ENCODE assay signal across 21 cellular contexts in the genomic region with DNA sequence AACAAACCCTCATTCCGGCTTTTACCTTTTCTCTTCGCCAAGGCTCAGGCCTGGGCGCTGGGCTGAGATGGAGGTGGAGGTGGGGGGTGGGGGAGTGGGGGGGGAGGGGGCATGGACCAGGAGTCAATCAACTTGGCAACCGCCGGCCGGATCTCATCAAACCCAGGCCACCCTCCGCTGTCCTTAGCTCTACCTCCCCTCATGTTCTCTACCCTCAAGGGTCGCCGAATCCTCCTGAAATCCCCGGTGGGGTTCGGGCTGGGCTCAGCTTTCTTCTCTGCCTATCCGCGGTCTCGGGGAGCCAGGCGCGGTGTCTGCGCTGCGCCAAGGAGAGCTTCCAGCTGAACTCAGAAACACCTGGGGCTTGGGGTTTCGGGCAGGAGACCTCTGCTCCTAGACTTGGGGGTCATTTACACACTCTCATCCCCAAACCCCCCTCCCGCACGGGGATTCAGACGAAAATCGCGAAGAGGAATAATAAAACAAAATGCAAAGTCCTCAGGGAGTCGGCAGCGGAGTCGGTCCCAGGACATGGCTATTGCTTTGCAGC. TPM values are rescaled to one million over a fixed set of nuclear protein-coding genes. Genes with fewer than 3 reads are reported as not detected.
A peak's percentile ranks its signal among the peaks of the same experiment; 100 is the strongest.
DNase-seq lines count a peak whose midpoint lies in the region; ATAC-seq, FAIRE-seq and TF ChIP-seq lines count a peak whose summit lies in the region.
"Had no signal": no experiment of that assay in that cellular context is flagged by ENCODE, and none has a peak within 500 bp of the region (broad histone marks: within the 10 kb centered on the region; RNA-seq: fewer than 3 reads in every experiment).

No MANE protein-coding gene starts in this region.

- TF ChIP-seq RAD21 in H1 (IDR thresholded peaks at IDR 0.05 in 1 of 2, conservative IDR thresholded peaks at IDR 0.05 in 1 of 2; ENCODE audit: low read depth in 2 of 2, low read length in 2 of 2): no peak

- H3K23ac ChIP-seq in H9 (ENCODE audit: insufficient read length, low read depth, low read length) (no peak overlapping the region), H1 (ENCODE audit: insufficient read length) (no peak overlapping the region)

- H2BK15ac ChIP-seq in H9 (ENCODE audit: low read depth, low read length): no peak overlapping the region
- H2BK15ac ChIP-seq in H1 (ENCODE audit: low read length): no peak overlapping the region

- TF ChIP-seq CTCF in CD4-positive, alpha-beta T cell (IDR thresholded peaks at IDR 0.05): no peak
- TF ChIP-seq CTCF in H9 (conservative IDR thresholded peaks at IDR 0.05) (no peak), H1 (IDR thresholded peaks at IDR 0.05; ENCODE audit: control extremely low read depth in 1 of 3, insufficient read depth in 1 of 3, low read depth in 1 of 3, low read length in 3 of 3) (no peak)

- peaks cover 93% of the 10 kb centered on the region for H3K27me3 ChIP-seq in CD4-positive, alpha-beta T cell (ENCODE audit: control insufficient read depth, insufficient read depth, low read length)
- peaks cover 67% of the 10 kb centered on the region for H3K27me3 ChIP-seq in H9 (ENCODE audit: insufficient read depth, low read length)
- H3K27me3 ChIP-seq in H1 (replicated peaks in 1 of 4; ENCODE audit: control insufficient read depth in 3 of 4, extremely low read depth in 1 of 4, insufficient read depth in 3 of 4, low read length in 3 of 4): peaks cover 78 to 99% (median 91%) of the 10 kb centered on the region in 4 experiments
- H3K27me3 ChIP-seq in naive thymus-derived CD4-positive, alpha-beta T cell (ENCODE audit: control insufficient read depth in 2 of 2, insufficient read depth in 2 of 2, low read length in 2 of 2): peaks cover 11 to 41% of the 10 kb centered on the region in 2 donors
- H3K27me3 ChIP-seq: ovary had no signal

- no peak overlapping the region for H3K18ac ChIP-seq in H9 (ENCODE audit: insufficient read length, low read depth, low read length)
- no peak overlapping the region for H3K18ac ChIP-seq in H1 (ENCODE audit: extremely low read depth, low read length)

- H2BK20ac ChIP-seq in H9 (ENCODE audit: low read depth, low read length, poor library complexity, severe bottlenecking) (no peak overlapping the region), H1 (ENCODE audit: low read length) (no peak overlapping the region)

- H2AK5ac ChIP-seq in H9 (ENCODE audit: insufficient read length, low read length) (no peak overlapping the region), H1 (ENCODE audit: low read depth, low read length) (no peak overlapping the region)

- H3K27ac ChIP-seq in CD4-positive, alpha-beta T cell (ENCODE audit: low read depth, low read length): no peak overlapping the region
- H3K27ac ChIP-seq in H9 (ENCODE audit: insufficient read length, low read depth, low read length) (no peak overlapping the region), H1 (ENCODE audit: low read depth, low read length) (no peak overlapping the region)
- H3K27ac ChIP-seq in naive thymus-derived CD4-positive, alpha-beta T cell (ENCODE audit: low read depth, low read length): no peak overlapping the region
- H3K27ac ChIP-seq: colonic mucosa, ovary, SK-N-MC, spleen, VCaP had no signal

- no peak overlapping the region for H3K27ac Mint-ChIP-seq in CD4-positive, alpha-beta T cell
- no peak overlapping the region for H3K27ac Mint-ChIP-seq in H9
- H3K27ac Mint-ChIP-seq in naive thymus-derived CD4-positive, alpha-beta T cell: peak overlapping the region in 1 of 9 donors; percentile 54

- H3K23me2 ChIP-seq in H9 (ENCODE audit: insufficient read length, low read depth, low read length, poor library complexity, severe bottlenecking) (peaks cover 54% of the 10 kb centered on the region), H1 (ENCODE audit: low read depth, low read length) (peaks cover 27% of the 10 kb centered on the region)

- H3K4me1 ChIP-seq in H9 (ENCODE audit: insufficient read depth, low read length) (peaks cover 2% of the 10 kb centered on the region; the same call in 1 of the 2 replicates), H1 (replicated peaks in 1 of 4; ENCODE audit: control insufficient read depth in 3 of 4, insufficient read depth in 4 of 4, low read length in 3 of 4) (peaks cover 10 to 70% (median 48%) of the 10 kb centered on the region in 4 experiments)
- H3K4me1 ChIP-seq in naive thymus-derived CD4-positive, alpha-beta T cell (ENCODE audit: control insufficient read depth in 2 of 2, insufficient read depth in 2 of 2, low read length in 2 of 2): peaks cover 0 to 12% of the 10 kb centered on the region in 2 donors
- H3K4me1 ChIP-seq: BE2C, colonic mucosa had no signal

- no peak for FAIRE-seq in H1 (lab: Jason Lieb, UNC)

- no peaks in the 10 kb centered on the region for H3K9me3 Mint-ChIP-seq in CD4-positive, alpha-beta T cell
- peaks cover 0 to 2% of the 10 kb centered on the region in 2 experiments; a peak in 2 of 5 replicates for H3K9me3 Mint-ChIP-seq in H9
- H3K9me3 Mint-ChIP-seq in naive thymus-derived CD4-positive, alpha-beta T cell: peaks cover 0 to 3% (median 0%) of the 10 kb centered on the region in 11 donors

- ATAC-seq in CD4-positive, alpha-beta T cell (ENCODE audit: poor library complexity): no peak
- no peak for ATAC-seq in naive thymus-derived CD4-positive, alpha-beta T cell
- no peak for ATAC-seq in HG02623 (IDR thresholded peaks at IDR 0.05; ENCODE audit: unreplicated experiment)

- H3K9me3 ChIP-seq in CD4-positive, alpha-beta T cell (ENCODE audit: control insufficient read depth, low read length): no peaks in the 10 kb centered on the region
- H3K9me3 ChIP-seq in H9 (ENCODE audit: control insufficient read depth, low read depth, low read length) (no peaks in the 10 kb centered on the region), H1 (ENCODE audit: insufficient read depth in 2 of 2, low read depth in 1 of 2, low read length in 1 of 2) (no peaks in the 10 kb centered on the region; a peak in 1 of 4 replicates)
- no peaks in the 10 kb centered on the region for H3K9me3 ChIP-seq in naive thymus-derived CD4-positive, alpha-beta T cell (ENCODE audit: control insufficient read depth in 2 of 3, low read length in 3 of 3)
- H3K9me3 ChIP-seq: BE2C, colonic mucosa, ovary had no signal

- H2BK12ac ChIP-seq in H9 (ENCODE audit: insufficient read length, low read depth, low read length) (no peak overlapping the region), H1 (ENCODE audit: low read depth, low read length) (peak overlapping the region; percentile 89; the same call in 1 of the 2 replicates)

- H3T11ph ChIP-seq in H9 (ENCODE audit: low read length): no peak overlapping the region

- H4K8ac ChIP-seq in H9 (replicated peaks; ENCODE audit: insufficient read length, low read depth, low read length) (no peak overlapping the region), H1 (ENCODE audit: extremely low read depth, insufficient read depth, low read length) (no peak overlapping the region)

- H4K91ac ChIP-seq in H9 (ENCODE audit: insufficient read length, low read depth, low read length) (no peak overlapping the region), H1 (replicated peaks; ENCODE audit: insufficient read length, low read length) (no peak overlapping the region)

- peaks cover 0 to 10% (median 0%) of the 10 kb centered on the region in 4 experiments; a peak in 1 of 8 replicates for H3K36me3 ChIP-seq in H1 (ENCODE audit: control insufficient read depth in 2 of 4, insufficient read depth in 4 of 4, low read length in 3 of 4)
- H3K36me3 ChIP-seq in naive thymus-derived CD4-positive, alpha-beta T cell (ENCODE audit: control insufficient read depth in 2 of 3, insufficient read depth in 3 of 3, low read length in 3 of 3): no peaks in the 10 kb centered on the region
- H3K36me3 ChIP-seq: BE2C, colonic mucosa, ovary, spleen had no signal

- H2AFZ ChIP-seq in H9 (ENCODE audit: low read length) (no peak overlapping the region), H1 (ENCODE audit: low read length) (no peak overlapping the region)

- H2BK5ac ChIP-seq in H9 (ENCODE audit: insufficient read length, low read length) (no peak overlapping the region), H1 (ENCODE audit: low read depth, low read length) (no peak overlapping the region)

- H3K79me2 ChIP-seq in H9 (ENCODE audit: insufficient read depth, low read length) (no peaks in the 10 kb centered on the region), H1 (ENCODE audit: control insufficient read depth in 1 of 2, insufficient read depth in 2 of 2, low read length in 2 of 2) (no peaks in the 10 kb centered on the region)

- no CpG with 5 or more reads among the region's 27 CpGs for WGBS in H9 (ENCODE audit: extremely low coverage, insufficient read length, low lambda C conversion rate)
- 3% methylated on average over 21 of the region's 27 CpGs; no CpG with 5 or more reads in 1 of the 2 experiments for WGBS in H1 (ENCODE audit: extremely low coverage in 1 of 2, insufficient coverage in 1 of 2, insufficient read length in 1 of 2, insufficient replicate concordance in 2 of 2, low coverage in 1 of 2, low lambda C conversion rate in 2 of 2, missing lambda C conversion rate in 1 of 2), 2 experiments

- H3K56ac ChIP-seq in H9 (ENCODE audit: insufficient read length, low read depth, low read length): no peak overlapping the region
- no peak overlapping the region for H3K56ac ChIP-seq in H1 (replicated peaks; ENCODE audit: insufficient read length, low read depth, low read length)

- H3K14ac ChIP-seq in H9 (ENCODE audit: insufficient read depth, low read length) (no peak overlapping the region), H1 (ENCODE audit: insufficient read length) (no peak overlapping the region)

- no peaks in the 10 kb centered on the region for H3K36me3 Mint-ChIP-seq in CD4-positive, alpha-beta T cell (ENCODE audit: low read depth)
- H3K36me3 Mint-ChIP-seq in H9 (ENCODE audit: insufficient read depth in 1 of 3, low read depth in 3 of 3): peaks cover 0 to 24% (median 2%) of the 10 kb centered on the region in 3 experiments; a peak in 5 of 7 replicates
- no peaks in the 10 kb centered on the region for H3K36me3 Mint-ChIP-seq in naive thymus-derived CD4-positive, alpha-beta T cell

- peak overlapping the region; percentile 22 to 62 (median 38); a peak in 7 of 8 replicates for H3K4me3 ChIP-seq in H1 (ENCODE audit: extremely low read depth in 1 of 4, insufficient read depth in 2 of 4, low read depth in 3 of 4, low read length in 4 of 4)
- no peak overlapping the region for H3K4me3 ChIP-seq in naive thymus-derived CD4-positive, alpha-beta T cell (ENCODE audit: low read length)
- H3K4me3 ChIP-seq: colonic mucosa, ovary, SK-N-MC had no signal

- H3K79me1 ChIP-seq in H9 (ENCODE audit: insufficient read depth, low read depth, low read length, poor library complexity, severe bottlenecking): no peaks in the 10 kb centered on the region
- H3K79me1 ChIP-seq in H1 (ENCODE audit: low read depth, low read length): 0 out of 2 replicates have a peak, but pooled peaks cover 2% of the 10 kb centered on the region

- H3K27me3 Mint-ChIP-seq in CD4-positive, alpha-beta T cell: peaks cover 94% of the 10 kb centered on the region
- H3K27me3 Mint-ChIP-seq in H9 (ENCODE audit: low read depth): peaks cover 68% of the 10 kb centered on the region
- H3K27me3 Mint-ChIP-seq in naive thymus-derived CD4-positive, alpha-beta T cell: peaks cover 57 to 94% (median 74%) of the 10 kb centered on the region in 5 donors

- H3K4ac ChIP-seq in H9 (ENCODE audit: low read depth, low read length) (no peak overlapping the region), H1 (replicated peaks; ENCODE audit: insufficient read length, low read depth, low read length) (peak overlapping the region; percentile 27)

- intact Hi-C loops in CD4-positive, alpha-beta T cell (cut with DNase I, micrococcal nuclease): no loop called here
- intact Hi-C loops in naive thymus-derived CD4-positive, alpha-beta T cell (cut with micrococcal nuclease): no loop called here

- no peaks in the 10 kb centered on the region for H4K20me1 ChIP-seq in H9 (ENCODE audit: control insufficient read depth, insufficient read depth, insufficient read length)
- peaks cover 8 to 42% of the 10 kb centered on the region in 2 experiments for H4K20me1 ChIP-seq in H1 (replicated peaks in 1 of 2; ENCODE audit: control insufficient read depth in 1 of 2, insufficient read depth in 2 of 2, low read length in 2 of 2)

- peak overlapping the region; percentile 68 for H3K4me2 ChIP-seq in H9 (ENCODE audit: insufficient read depth, insufficient read length, low read length)
- H3K4me2 ChIP-seq in H1 (ENCODE audit: insufficient read depth in 1 of 2, low read depth in 2 of 2, low read length in 2 of 2): peak overlapping the region; percentile 66 to 92

- H2BK120ac ChIP-seq in H9 (ENCODE audit: low read depth, low read length, poor library complexity, severe bottlenecking) (no peak overlapping the region), H1 (replicated peaks; ENCODE audit: low read depth, low read length) (no peak overlapping the region)

- no peak for TF ChIP-seq EP300 in H1 (IDR thresholded peaks at IDR 0.05; ENCODE audit: borderline replicate concordance in 1 of 2, low read depth in 2 of 2, low read length in 2 of 2)

- H4K5ac ChIP-seq in H9 (ENCODE audit: insufficient read length, low read depth, low read length) (no peak overlapping the region), H1 (ENCODE audit: insufficient read length, low read depth, low read length) (no peak overlapping the region)

- H3K4me1 Mint-ChIP-seq in CD4-positive, alpha-beta T cell (ENCODE audit: low read depth): peaks cover 39% of the 10 kb centered on the region
- peaks cover 54 to 79% of the 10 kb centered on the region in 2 experiments for H3K4me1 Mint-ChIP-seq in H9
- H3K4me1 Mint-ChIP-seq in naive thymus-derived CD4-positive, alpha-beta T cell: peaks cover 5 to 48% (median 31%) of the 10 kb centered on the region in 7 donors

- CTCF ChIA-PET in CD4-positive, alpha-beta T cell (lab: Charles Lee): no interaction called here
- CTCF ChIA-PET in H1 (lab: Charles Lee; ENCODE audit: partially characterized antibody): interaction anchor here (1.0 to 10.9 kb wide), 7 partner anchors 8 to 725 kb away, joined by 3 to 182 read pairs (median 4); no protein-coding TSS in a partner anchor
- CTCF ChIA-PET in naive thymus-derived CD4-positive, alpha-beta T cell (lab: Charles Lee): no interaction called here

- peak overlapping the region; percentile 14 for H3K4me3 Mint-ChIP-seq in CD4-positive, alpha-beta T cell
- H3K4me3 Mint-ChIP-seq in H9: peak overlapping the region; percentile 42 to 84
- H3K4me3 Mint-ChIP-seq in naive thymus-derived CD4-positive, alpha-beta T cell: peak overlapping the region in 8 of 10 donors; percentile 32 to 82 (median 56)

- no peak for DNase-seq in CD4-positive, alpha-beta T cell
- no peak for DNase-seq in H9
- peak in 1 of 2 experiments; percentile 76 for DNase-seq in H1 (ENCODE audit: low read depth in 1 of 2, low spot score in 2 of 2)
- DNase-seq in naive thymus-derived CD4-positive, alpha-beta T cell: no peak
- DNase-seq in superior temporal gyrus (ENCODE audit: extremely low spot score): no peak
- no peak for DNase-seq in NK-92 (lab: John Stamatoyannopoulos, UW; ENCODE audit: unreplicated experiment)
- DNase-seq in HT-29 (ENCODE audit: low spot score): no peak
- DNase-seq: BE2C, colonic mucosa, HCEC 1CT, head of caudate nucleus, NCI-H446, ovary, spleen had no signal

- POLR2A ChIA-PET in CD4-positive, alpha-beta T cell (lab: Charles Lee): no interaction called here
- POLR2A ChIA-PET in H1 (lab: Charles Lee; ENCODE audit: partially characterized antibody): interaction anchor here (0.6 to 12.7 kb wide), 4 partner anchors 12 to 736 kb away, joined by 3 to 225 read pairs (median 3); no protein-coding TSS in a partner anchor
- POLR2A ChIA-PET in naive thymus-derived CD4-positive, alpha-beta T cell (lab: Charles Lee): no interaction called here

- no peak for TF ChIP-seq POLR2A in H1 (IDR thresholded peaks at IDR 0.05; ENCODE audit: control extremely low read depth in 1 of 2, low read depth in 2 of 2, low read length in 2 of 2)

- H3K9ac ChIP-seq in H9 (ENCODE audit: extremely low read depth, insufficient read length, low read length): no peak overlapping the region
- no peak overlapping the region for H3K9ac ChIP-seq in H1 (replicated peaks in 1 of 4; ENCODE audit: extremely low read depth in 1 of 4, low read depth in 3 of 4, low read length in 3 of 4)

RNA-seq across cellular contexts. Expression of a gene that starts 2.5 kb away (rescaled TPM):
- not detected for total RNA-seq in CD4-positive, alpha-beta T cell
- total RNA-seq in H9 (2021): 14.0 and 14.1 TPM in 2 replicates
- total RNA-seq in H1 (2021; fragmentation: NEBNext Ultra II Directional; extraction: Animal tissue kit (Norgen Biotek cat#: 25700)): 6.1 and 6.4 TPM in 2 replicates
- 0.47 and 0.65 TPM in 2 replicates for polyA plus RNA-seq in H1 (2011; rRNA removed)
- 1.1 TPM for polyA plus RNA-seq in H1 (2011; cell fraction: cytosol; rRNA removed)
- polyA plus RNA-seq in H1 (2011; cell fraction: nucleus; rRNA removed): 2.0 TPM
- polyA plus RNA-seq in H1 (2012, experiment 1 of 2): 1.4 to 3.0 TPM (median 1.8 TPM) in 4 replicates
- polyA plus RNA-seq in H1 (2012, experiment 2 of 2): 0.12 TPM
- 11.2 TPM for polyA plus RNA-seq in H1 (2013, experiment 1 of 2)
- 10.6 TPM for polyA plus RNA-seq in H1 (2013, experiment 2 of 2)
- polyA minus RNA-seq in H1 (2011; rRNA and poly(A)+ RNA removed): 4.4 and 5.0 TPM in 2 replicates
- 7.1 TPM for polyA minus RNA-seq in H1 (2011; cell fraction: cytosol; rRNA and poly(A)+ RNA removed)
- 7.6 TPM for polyA minus RNA-seq in H1 (2011; cell fraction: nucleus; rRNA and poly(A)+ RNA removed)
- not detected for total RNA-seq in naive thymus-derived CD4-positive, alpha-beta T cell
- not detected for polyA plus RNA-seq in naive thymus-derived CD4-positive, alpha-beta T cell
- not detected in 2 replicates for total RNA-seq in HT-29 (2014; rRNA removed; shearing (Covaris generic))
- total RNA-seq: Daoy, lower leg skin, spleen, subcutaneous adipose tissue had no signal
- polyA plus RNA-seq: esophagus, ovary, spleen had no signal
